In the genomic region with DNA sequence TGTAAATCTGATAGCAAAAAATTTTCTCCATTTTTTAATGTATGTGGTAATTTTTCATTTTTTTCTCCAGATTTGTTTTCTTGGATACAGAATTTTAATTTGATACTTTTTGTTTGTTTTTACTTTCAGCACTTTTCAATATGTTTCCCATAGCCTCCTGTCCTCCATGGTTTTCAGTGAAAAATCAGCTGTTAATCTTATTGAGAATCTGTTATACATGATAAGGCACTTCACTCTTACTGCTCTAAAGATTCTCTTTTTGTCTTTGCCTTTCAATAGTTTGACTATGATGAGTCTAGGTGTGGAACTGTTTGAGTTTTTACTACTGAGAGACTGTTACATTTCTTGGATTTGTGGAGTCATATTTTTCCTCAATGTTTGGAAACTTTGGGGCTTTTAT, we compare ENCODE assay signal across 19 cellular contexts.
DNase-seq lines count a peak whose midpoint lies in the region; ATAC-seq and TF ChIP-seq lines count a peak whose summit lies in the region.
"Had no signal": no experiment of that assay in that cellular context is flagged by ENCODE, and none has a peak within 500 bp of the region (broad histone marks: within the 10 kb centered on the region; RNA-seq: fewer than 3 reads in every experiment).

No MANE protein-coding gene starts in this region.

- no peak overlapping the region for H3K27ac ChIP-seq in sigmoid colon
- H3K27ac ChIP-seq in esophagus muscularis mucosa (replicated peaks in 1 of 4) = no peak overlapping the region
- H3K27ac ChIP-seq: 22Rv1, HL-60 had no signal

- intact Hi-C loops in sigmoid colon (cut with DNase I) (no loop called here), esophagus muscularis mucosa (cut with DNase I) (no loop called here)

- DNase-seq in DMS 273 (lab: John Stamatoyannopoulos, UW; ENCODE audit: unreplicated experiment) (peak; percentile 6), DMS 273 treated with DMSO at 0.1 percent for 48 hours (lab: John Stamatoyannopoulos, UW) (no peak), A172 (ENCODE audit: low spot score) (peak; percentile 25), NCI-H460 (ENCODE audit: extremely low read depth, low read depth) (peak; percentile 2), amniotic epithelial cell (ENCODE audit: low read depth) (peak; percentile 15), sigmoid colon (no peak), esophagus muscularis mucosa (ENCODE audit: extremely low spot score) (no peak)
- DNase-seq: Calu3; CD4-positive, alpha-beta memory T cell; H7; NCI-H1048; NCI-H146; NCI-H2081 treated with DMSO at 0.1 percent for 48 hours; NCI-H226; NCI-H526 treated with DMSO at 0.1 percent for 48 hours; T-helper 9 cell had no signal

- TF ChIP-seq CTCF in sigmoid colon (IDR thresholded peaks at IDR 0.05) (no peak), esophagus muscularis mucosa (IDR thresholded peaks at IDR 0.05) (no peak)

- no peaks in the 10 kb centered on the region for H3K4me1 ChIP-seq in sigmoid colon
- H3K4me1 ChIP-seq in esophagus muscularis mucosa = no peaks in the 10 kb centered on the region

- no peaks in the 10 kb centered on the region for H3K36me3 ChIP-seq in sigmoid colon
- no peaks in the 10 kb centered on the region for H3K36me3 ChIP-seq in esophagus muscularis mucosa

- H3K27me3 ChIP-seq in sigmoid colon (no peaks in the 10 kb centered on the region), esophagus muscularis mucosa (no peaks in the 10 kb centered on the region)

- no peak for ATAC-seq in HG03565 (IDR thresholded peaks at IDR 0.05; ENCODE audit: unreplicated experiment)

- H3K4me3 ChIP-seq in sigmoid colon = no peak overlapping the region
- no peak overlapping the region for H3K4me3 ChIP-seq in esophagus muscularis mucosa

- TF ChIP-seq EP300 in sigmoid colon (IDR thresholded peaks at IDR 0.05) = no peak
- TF ChIP-seq EP300 in esophagus muscularis mucosa (IDR thresholded peaks at IDR 0.05) = no peak

- H3K9me3 ChIP-seq in sigmoid colon (peaks cover 0 to 2% (median 0%) of the 10 kb centered on the region in 4 donors), esophagus muscularis mucosa (peaks cover 0 to 5% (median 2%) of the 10 kb centered on the region in 4 donors)

- TF ChIP-seq POLR2A in sigmoid colon (IDR thresholded peaks at IDR 0.05) = no peak
- TF ChIP-seq POLR2A in esophagus muscularis mucosa (IDR thresholded peaks at IDR 0.05; ENCODE audit: low read depth) = no peak

Comparison
In these comparisons a context has a peak if more than half of its experiments do, and no peak if none do; other contexts are left out.
1. DNase-seq: peak in DMS 273 (single experiment), A172 (single experiment), NCI-H460 (single experiment) and amniotic epithelial cell (single experiment); none in DMS 273 treated with DMSO at 0.1 percent for 48 hours (single experiment), sigmoid colon (single experiment) and esophagus muscularis mucosa (single experiment).